ENCODE assay signal across 2 cellular contexts in the genomic region with DNA sequence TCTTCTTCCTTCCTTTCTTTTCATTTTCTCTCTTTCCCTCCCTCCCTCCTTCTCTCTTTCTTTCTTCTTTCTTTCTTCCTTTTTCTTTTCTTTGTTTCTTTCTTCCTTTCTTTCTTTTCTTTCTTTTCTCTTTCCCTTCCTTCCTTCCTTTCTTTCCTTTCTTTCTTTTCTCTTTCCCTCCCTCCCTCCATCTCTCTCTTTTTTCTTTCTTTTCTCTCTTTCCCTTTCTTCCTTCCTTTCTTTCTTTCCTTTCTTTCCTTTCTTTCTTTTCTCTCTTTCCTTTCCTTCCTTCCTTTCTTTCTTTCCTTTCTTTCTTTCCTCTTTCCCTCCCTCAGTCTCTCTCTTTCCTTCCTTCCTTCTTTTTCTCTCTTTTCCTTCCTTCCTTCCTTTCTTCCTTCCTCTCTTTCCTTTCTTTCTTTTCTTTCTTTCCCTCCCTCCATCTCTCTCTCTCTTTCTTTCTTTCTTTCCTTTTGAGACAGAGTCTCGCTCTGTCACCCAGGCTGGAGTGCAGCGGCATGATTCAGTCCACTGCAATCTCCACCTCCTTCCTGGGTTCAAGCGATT.
TF ChIP-seq lines count a peak whose summit lies in the region.

No MANE protein-coding gene starts in this region.

TF ChIP-seq in HepG2, 621 proteins besides CTCF, POLR2A, EP300 and RAD21:
- TF ChIP-seq ETV5 (CRISPR knock-in tag; IDR thresholded peaks at IDR 0.05; ENCODE audit: borderline replicate concordance) (no peak), FOXP1 (IDR thresholded peaks at IDR 0.05) (0 out of 2 replicates have a peak, but pooled peaks have one; percentile 3), FOXP1 (CRISPR knock-in tag; IDR thresholded peaks at IDR 0.05) (no peak), RAD51 (IDR thresholded peaks at IDR 0.05; ENCODE audit: borderline replicate concordance) (0 out of 2 replicates have a peak, but pooled peaks have one; percentile 9)

TF ChIP-seq in WTC11, 78 proteins besides CTCF, POLR2A, EP300 and RAD21:
- TF ChIP-seq, protein P1, sequence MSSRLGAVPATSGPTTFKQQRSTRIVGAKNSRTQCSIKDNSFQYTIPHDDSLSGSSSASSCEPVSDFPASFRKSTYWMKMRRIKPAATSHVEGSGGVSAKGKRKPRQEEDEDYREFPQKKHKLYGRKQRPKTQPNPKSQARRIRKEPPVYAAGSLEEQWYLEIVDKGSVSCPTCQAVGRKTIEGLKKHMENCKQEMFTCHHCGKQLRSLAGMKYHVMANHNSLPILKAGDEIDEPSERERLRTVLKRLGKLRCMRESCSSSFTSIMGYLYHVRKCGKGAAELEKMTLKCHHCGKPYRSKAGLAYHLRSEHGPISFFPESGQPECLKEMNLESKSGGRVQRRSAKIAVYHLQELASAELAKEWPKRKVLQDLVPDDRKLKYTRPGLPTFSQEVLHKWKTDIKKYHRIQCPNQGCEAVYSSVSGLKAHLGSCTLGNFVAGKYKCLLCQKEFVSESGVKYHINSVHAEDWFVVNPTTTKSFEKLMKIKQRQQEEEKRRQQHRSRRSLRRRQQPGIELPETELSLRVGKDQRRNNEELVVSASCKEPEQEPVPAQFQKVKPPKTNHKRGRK (CRISPR knock-in tag; IDR thresholded peaks at IDR 0.05; ENCODE audit: borderline replicate concordance) = peak; percentile 95
- TF ChIP-seq, protein P2, sequence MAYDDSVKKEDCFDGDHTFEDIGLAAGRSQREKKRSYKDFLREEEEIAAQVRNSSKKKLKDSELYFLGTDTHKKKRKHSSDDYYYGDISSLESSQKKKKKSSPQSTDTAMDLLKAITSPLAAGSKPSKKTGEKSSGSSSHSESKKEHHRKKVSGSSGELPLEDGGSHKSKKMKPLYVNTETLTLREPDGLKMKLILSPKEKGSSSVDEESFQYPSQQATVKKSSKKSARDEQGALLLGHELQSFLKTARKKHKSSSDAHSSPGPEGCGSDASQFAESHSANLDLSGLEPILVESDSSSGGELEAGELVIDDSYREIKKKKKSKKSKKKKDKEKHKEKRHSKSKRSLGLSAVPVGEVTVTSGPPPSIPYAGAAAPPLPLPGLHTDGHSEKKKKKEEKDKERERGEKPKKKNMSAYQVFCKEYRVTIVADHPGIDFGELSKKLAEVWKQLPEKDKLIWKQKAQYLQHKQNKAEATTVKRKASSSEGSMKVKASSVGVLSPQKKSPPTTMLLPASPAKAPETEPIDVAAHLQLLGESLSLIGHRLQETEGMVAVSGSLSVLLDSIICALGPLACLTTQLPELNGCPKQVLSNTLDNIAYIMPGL (CRISPR knock-in tag; IDR thresholded peaks at IDR 0.05) = no peak
